In genomic region chr9:93491593-93492232, GRCh38 we compare ENCODE assay signal across 31 cellular contexts.
"Had no signal": no experiment of that assay in that cellular context is flagged by ENCODE, and none has a peak within 500 bp of the region (broad histone marks: within the 10 kb centered on the region; RNA-seq: fewer than 3 reads in every experiment).

No MANE protein-coding gene starts in this region.

- DNase-seq: activated CD4-positive, alpha-beta T cell treated with anti-CD3 and anti-CD28 coated beads, Interleukin-2, amount 50 U/mL, for 4 hours; activated CD8-positive, alpha-beta memory T cell treated with anti-CD3 and anti-CD28 coated beads for 24 hours; activated CD8-positive, alpha-beta memory T cell treated with anti-CD3 and anti-CD28 coated beads, Interleukin-2, amount 50 U/mL, for 48 hours; activated naive CD4-positive, alpha-beta T cell treated with Interleukin-2 at 50 U/mL for 16 hours; activated naive CD8-positive, alpha-beta T cell treated with anti-CD3 and anti-CD28 coated beads for 36 hours; activated T-cell treated with anti-CD3 and anti-CD28 coated beads, Interleukin-2, amount 50 U/mL, for 4 hours; amygdala; cerebellar nuclear complex; cortex of kidney; foreskin keratinocyte; glutamatergic neuron; immature natural killer cell; naive thymus-derived CD4-positive, alpha-beta T cell; right cardiac atrium; stimulated activated CD4-positive, alpha-beta T cell treated with anti-CD3 and anti-CD28 coated beads, Interleukin-2, amount 100 ng/mL, for 24 hours; stomach; T-cell had no signal

- H3K4me2 ChIP-seq: hepatocyte had no signal

- H3K4me3 Mint-ChIP-seq: activated naive CD8-positive, alpha-beta T cell treated with anti-CD3 and anti-CD28 coated beads for 36 hours; activated T-cell treated with anti-CD3 and anti-CD28 coated beads, Interleukin-2, amount 50 U/mL, for 4 hours; immature natural killer cell; naive thymus-derived CD4-positive, alpha-beta T cell; neural crest cell; stimulated activated memory B cell treated with anti-CD40 and anti-IgM and Interleukin-4, amounts not matched to agents 10 μg/mL and 1 μg/mL and 100 μg/mL, for 72 hours; T-cell; WTC11 had no signal

- H3K27me3 Mint-ChIP-seq: activated naive CD8-positive, alpha-beta T cell treated with anti-CD3 and anti-CD28 coated beads for 36 hours; naive thymus-derived CD4-positive, alpha-beta T cell; stimulated activated memory B cell treated with anti-CD40 and anti-IgM and Interleukin-4, amounts not matched to agents 10 μg/mL and 1 μg/mL and 100 μg/mL, for 72 hours; T-cell had no signal

- H3K36me3 ChIP-seq: prostate gland had no signal

- H3K27me3 ChIP-seq: foreskin keratinocyte, hepatocyte, stomach, suprapubic skin, tibial nerve had no signal

- FAIRE-seq: bronchial epithelial cell, urothelium cell line had no signal

- H2AFZ ChIP-seq: hepatocyte had no signal

- H3K4me3 ChIP-seq: hepatocyte, lung, prostate gland, skin epidermis, stomach, suprapubic skin, tibial nerve had no signal

- H3K9me3 Mint-ChIP-seq: activated naive CD8-positive, alpha-beta T cell treated with anti-CD3 and anti-CD28 coated beads for 36 hours; activated T-cell treated with anti-CD3 and anti-CD28 coated beads, Interleukin-2, amount 50 U/mL, for 4 hours; activated T-helper 2 cell treated with anti-CD3 and anti-CD28 coated beads, Interferon-gamma antibody, Interleukin-2, Interleukin-4, amounts not matched to agents 10 μg/mL and 5 μg/mL and 100 μg/mL, durations not matched to agents 14 hours and 24 hours and 36 hours; immature natural killer cell; naive thymus-derived CD4-positive, alpha-beta T cell; neural crest cell; stimulated activated memory B cell treated with anti-CD40 and anti-IgM and Interleukin-4, amounts not matched to agents 10 μg/mL and 1 μg/mL and 100 μg/mL, for 72 hours; T-cell; WTC11 had no signal

- ATAC-seq: activated T-cell treated with anti-CD3 and anti-CD28 coated beads, Interleukin-2, amount 50 U/mL, for 4 hours; foreskin keratinocyte; left lobe of liver; naive thymus-derived CD4-positive, alpha-beta T cell; stimulated activated memory B cell treated with anti-CD40 and anti-IgM and Interleukin-4, amounts not matched to agents 10 μg/mL and 1 μg/mL and 100 μg/mL, for 72 hours; T-cell; WTC11 had no signal

- H3K27ac ChIP-seq: epithelial cell of prostate, foreskin keratinocyte, hepatocyte, prostate gland, stomach, suprapubic skin, tibial nerve had no signal

- H3K4me1 Mint-ChIP-seq: neural crest cell had no signal

- H3K4me1 ChIP-seq: prostate gland, suprapubic skin had no signal

- H3K27ac Mint-ChIP-seq: activated naive CD8-positive, alpha-beta T cell treated with anti-CD3 and anti-CD28 coated beads for 36 hours; activated T-helper 2 cell treated with anti-CD3 and anti-CD28 coated beads, Interferon-gamma antibody, Interleukin-2, Interleukin-4, amounts not matched to agents 10 μg/mL and 5 μg/mL and 100 μg/mL, durations not matched to agents 14 hours and 24 hours and 36 hours; stimulated activated memory B cell treated with anti-CD40 and anti-IgM and Interleukin-4, amounts not matched to agents 10 μg/mL and 1 μg/mL and 100 μg/mL, for 72 hours; T-cell had no signal

- H3K9me3 ChIP-seq: prostate gland, stomach, suprapubic skin, tibial nerve had no signal
